ENCODE assay signal across 8 cellular contexts in the genomic region with DNA sequence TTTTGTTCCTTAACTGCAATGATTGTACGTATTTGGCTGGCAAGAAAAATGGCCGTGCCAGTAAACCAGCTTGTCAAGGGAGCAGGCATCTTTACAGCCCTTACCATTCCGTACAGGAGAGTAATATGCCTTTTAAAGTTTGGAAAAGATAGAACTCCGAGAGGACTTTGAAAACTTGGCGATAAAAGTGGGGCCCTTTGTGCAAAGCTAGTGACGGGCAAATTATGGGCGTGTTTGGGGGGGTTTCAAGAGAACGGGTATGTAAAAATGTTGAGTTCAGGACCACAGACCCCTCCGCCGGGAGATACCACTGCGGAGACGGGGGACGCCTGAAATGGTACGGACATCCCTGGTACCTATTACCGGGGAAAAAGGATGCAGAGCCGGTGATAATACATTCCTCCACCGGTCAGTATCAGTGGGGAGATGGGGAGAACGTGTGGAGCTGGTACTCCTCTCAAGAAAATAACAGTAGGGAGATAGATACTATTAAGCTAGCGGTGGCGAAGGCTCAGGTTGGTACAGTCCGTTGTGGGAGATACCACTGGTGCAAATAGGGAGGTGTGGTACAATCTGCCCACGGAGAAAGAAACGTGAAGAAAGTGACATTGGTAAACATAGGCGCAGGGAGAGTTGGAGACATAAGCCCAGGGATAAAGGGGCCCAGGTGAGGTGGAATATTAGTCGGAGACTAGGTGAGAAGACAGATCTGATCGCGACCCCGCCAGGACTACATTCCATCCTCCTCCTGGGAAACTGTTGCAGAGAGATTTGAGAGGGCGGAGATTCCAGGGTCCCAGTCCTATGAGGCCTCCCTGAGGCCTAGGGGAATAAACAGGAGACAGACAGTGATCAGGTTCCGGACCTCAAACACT. TPM values are rescaled to one million over a fixed set of nuclear protein-coding genes. Genes with fewer than 3 reads are reported as not detected.
DNase-seq lines count a peak whose midpoint lies in the region; ATAC-seq and TF ChIP-seq lines count a peak whose summit lies in the region.

No MANE protein-coding gene starts in this region.

- intact Hi-C loops in adrenal gland (cut with DNase I) = no loop called here
- intact Hi-C loops in heart left ventricle (cut with DNase I) = loop anchor here in 9 of 10 donors (5.0 to 10.0 kb wide), 7 partner anchors 184 to 826 kb away; partner anchors contain the start of genes ARAF (in 4 of the 9), ZNF81 (in 4 of the 9), ELK1 (in 3 of the 9) and UXT (in 3 of the 9)
- intact Hi-C loops in tibial artery (cut with DNase I; ENCODE audit: low total_unique reads) = loop anchor here (10.0 kb wide), 1 partner anchor 186 kb away; the partner anchor contains the start of gene ZNF81

- DNase-seq in NCI-H1105 treated with DMSO at 0.1 percent for 48 hours (lab: John Stamatoyannopoulos, UW) (peak; percentile 74), SW480 (ENCODE audit: low spot score) (peak; percentile 78), adrenal gland (peak; percentile 61 to 84 (median 73)), heart left ventricle (peak; percentile 74 to 85 (median 78)), tibial artery (peak; percentile 56 to 82)

- TF ChIP-seq POLR2A in adrenal gland (IDR thresholded peaks at IDR 0.05) = peak in 1 of 2 donors; percentile 7
- no peak for TF ChIP-seq POLR2A in heart left ventricle (IDR thresholded peaks at IDR 0.05)

- no peaks in the 10 kb centered on the region for H3K79me2 ChIP-seq in parathyroid adenoma

- no peaks in the 10 kb centered on the region for H3K4me1 ChIP-seq in adrenal gland (replicated peaks in 1 of 2)
- H3K4me1 ChIP-seq in heart left ventricle = peaks cover 0 to 9% (median 1%) of the 10 kb centered on the region in 12 donors
- H3K4me1 ChIP-seq in parathyroid adenoma = no peaks in the 10 kb centered on the region
- H3K4me1 ChIP-seq in tibial artery = no peaks in the 10 kb centered on the region

- no peaks in the 10 kb centered on the region for H3K27me3 ChIP-seq in adrenal gland
- H3K27me3 ChIP-seq in heart left ventricle = no peaks in the 10 kb centered on the region
- no peaks in the 10 kb centered on the region for H3K27me3 ChIP-seq in parathyroid adenoma (ENCODE audit: control insufficient read depth, insufficient read depth, low read length)
- H3K27me3 ChIP-seq in tibial artery = no peaks in the 10 kb centered on the region

- H3K27ac ChIP-seq in C4-2B (peak overlapping the region; percentile 92), adrenal gland (peak overlapping the region; percentile 53 to 96 (median 76)), heart left ventricle (peak overlapping the region; percentile 78 to 99 (median 88)), parathyroid adenoma (peak overlapping the region; percentile 95), tibial artery (peak overlapping the region; percentile 83 to 87)

- H3K4me2 ChIP-seq in parathyroid adenoma (ENCODE audit: low read length) = peak overlapping the region; percentile 79

- H2AFZ ChIP-seq in parathyroid adenoma = peak overlapping the region; percentile 81

- H3K9ac ChIP-seq in parathyroid adenoma = no peak overlapping the region

- H3K4me3 ChIP-seq in adrenal gland (peak overlapping the region in 3 of 4 donors; percentile 15 to 51 (median 27)), heart left ventricle (peak overlapping the region; percentile 3 to 88 (median 59)), parathyroid adenoma (ENCODE audit: low read depth, low read length) (peak overlapping the region; percentile 76), tibial artery (peak overlapping the region; percentile 54 to 57)

- TF ChIP-seq CTCF in C4-2B (conservative IDR thresholded peaks at IDR 0.05) = no peak
- no peak for TF ChIP-seq CTCF in adrenal gland (IDR thresholded peaks at IDR 0.05)
- TF ChIP-seq CTCF in heart left ventricle (IDR thresholded peaks at IDR 0.05) = no peak
- TF ChIP-seq CTCF in parathyroid adenoma (IDR thresholded peaks at IDR 0.05) = no peak
- TF ChIP-seq CTCF in tibial artery (IDR thresholded peaks at IDR 0.05) = no peak

- H3K36me3 ChIP-seq in adrenal gland (replicated peaks in 1 of 2) (no peaks in the 10 kb centered on the region), heart left ventricle (no peaks in the 10 kb centered on the region), parathyroid adenoma (ENCODE audit: control insufficient read depth, insufficient read depth, low read length) (no peaks in the 10 kb centered on the region), tibial artery (no peaks in the 10 kb centered on the region)

- ATAC-seq in GM21528 (IDR thresholded peaks at IDR 0.05; ENCODE audit: low FRiP score, unreplicated experiment) (peak; percentile 71), heart left ventricle (peak; percentile 81 to 89 (median 88))

- H3K9me3 ChIP-seq in adrenal gland (replicated peaks in 1 of 3) (no peaks in the 10 kb centered on the region), heart left ventricle (no peaks in the 10 kb centered on the region), parathyroid adenoma (ENCODE audit: control insufficient read depth, low read length) (no peaks in the 10 kb centered on the region), tibial artery (peaks cover 0 to 6% (median 0%) of the 10 kb centered on the region in 3 donors)

- WGBS in adrenal gland, 4 donors = 0 to 33% (median 16%) methylated on average over 29 to 30 of the region's 30 CpGs
- WGBS in heart left ventricle, 4 donors = 1 to 39% (median 16%) methylated on average over 30 of the region's 30 CpGs

RNA-seq across cellular contexts. Expression of gene SPACA5, which starts 14.5 kb away (rescaled TPM):
- not detected for total RNA-seq in adrenal gland
- not detected for polyA plus RNA-seq in adrenal gland
- total RNA-seq in heart left ventricle = not detected
- polyA plus RNA-seq in heart left ventricle = not detected

RNA-seq across cellular contexts. Expression of gene ZNF182, which starts 17.5 kb away (rescaled TPM):
- 1 to 10 TPM; 1.9 to 6.2 (median 3.2) TPM for total RNA-seq in adrenal gland
- 1 to 10 TPM; 5.1 to 7.3 (median 6.5) TPM for polyA plus RNA-seq in adrenal gland
- total RNA-seq in heart left ventricle = 1 to 10 TPM; 1.8 to 4.8 (median 3.0) TPM
- 1 to 10 TPM; 1.9 to 2.5 TPM for polyA plus RNA-seq in heart left ventricle

RNA-seq across cellular contexts. Expression of gene ZNF630, which starts 50.2 kb away (rescaled TPM):
- total RNA-seq in adrenal gland (1 to 10 TPM in 7 of 8 donors, under 1 TPM in 1; 0.74 to 5.5 (median 3.5) TPM), heart left ventricle (1 to 10 TPM; 1.7 to 4.3 (median 2.3) TPM)
- polyA plus RNA-seq in adrenal gland (1 to 10 TPM; 3.1 to 3.5 (median 3.1) TPM), heart left ventricle (1 to 10 TPM; 1.3 to 1.6 TPM)

Comparison
In these comparisons a context has a peak if more than half of its experiments do, and no peak if none do; other contexts are left out.
1. Peak in every context shown above with its lines: DNase-seq, ATAC-seq, H3K4me3 ChIP-seq and H3K27ac ChIP-seq.
2. intact Hi-C loops: an anchor here in heart left ventricle (5.0 to 10.0 kb wide) and tibial artery (10.0 kb wide); none called in adrenal gland.